ENCODE assay signal across 25 cellular contexts in genomic region chr19:39827216-39827615, GRCh38. TPM values are rescaled to one million over a fixed set of nuclear protein-coding genes. Genes with fewer than 3 reads are reported as not detected.
"Had no signal": no experiment of that assay in that cellular context is flagged by ENCODE, and none has a peak within 500 bp of the region (broad histone marks: within the 10 kb centered on the region; RNA-seq: fewer than 3 reads in every experiment).

No MANE protein-coding gene starts in this region.

- DNase-seq: effector CD4-positive, alpha-beta T cell; foreskin melanocyte; heart left ventricle; hippocampal formation; kidney glomerular epithelial cell; mammary epithelial cell; mucosa of descending colon; naive thymus-derived CD8-positive, alpha-beta T cell; occipital lobe; right lobe of liver; stimulated activated CD4-positive, alpha-beta T cell treated with anti-CD3 and anti-CD28 coated beads, Interleukin-12 subunit alpha, Interleukin-12 subunit beta, amount 100 ng/mL, for 4 hours; stimulated activated naive CD8-positive, alpha-beta T cell treated with anti-CD3 and anti-CD28 coated beads, Interleukin-15, Interleukin-2, amounts not matched to agents 100 U/mL and 50 U/mL, for 24 hours; thyroid gland had no signal

- H3K9ac ChIP-seq: neural progenitor cell, parathyroid adenoma had no signal

- H3K4me1 ChIP-seq: prostate gland had no signal

- H3K9me3 ChIP-seq: heart left ventricle, mucosa of descending colon, prostate gland, right lobe of liver, suprapubic skin, thyroid gland had no signal

- H3K4me3 Mint-ChIP-seq: type B pancreatic cell had no signal

- ATAC-seq: heart left ventricle; mucosa of descending colon; naive thymus-derived CD8-positive, alpha-beta T cell; right lobe of liver; stimulated activated naive CD8-positive, alpha-beta T cell treated with anti-CD3 and anti-CD28 coated beads, Interleukin-15, Interleukin-2, amounts not matched to agents 100 U/mL and 50 U/mL, for 24 hours had no signal

- H3K9me3 Mint-ChIP-seq: naive thymus-derived CD8-positive, alpha-beta T cell; neural progenitor cell; type B pancreatic cell had no signal

- H3K27me3 ChIP-seq: heart left ventricle, neural progenitor cell, right lobe of liver, suprapubic skin, thyroid gland had no signal

- H3K27me3 Mint-ChIP-seq: naive thymus-derived CD8-positive, alpha-beta T cell; type B pancreatic cell had no signal

- H2AFZ ChIP-seq: neural progenitor cell, parathyroid adenoma had no signal

- H3K4me2 ChIP-seq: neural progenitor cell had no signal

- H3K27ac ChIP-seq: coronary artery, neural progenitor cell, parathyroid adenoma, prostate gland, right lobe of liver, suprapubic skin, thyroid gland had no signal

- H3K27ac Mint-ChIP-seq: neural progenitor cell had no signal

- H3K4me3 ChIP-seq: coronary artery, heart left ventricle, mucosa of descending colon, neural progenitor cell, prostate gland, right lobe of liver, skin epidermis, suprapubic skin, thyroid gland had no signal

RNA-seq across cellular contexts. Expression of gene LEUTX, which starts 48.6 kb away (rescaled TPM):
- total RNA-seq: cerebellum; dermis microvascular lymphatic vessel endothelial cell; glomerular endothelial cell; heart left ventricle; lower leg skin; mammary epithelial cell; mucosa of descending colon; naive thymus-derived CD8-positive, alpha-beta T cell; occipital lobe; prostate gland; renal cortical epithelial cell; right lobe of liver; suprapubic skin; thyroid gland had no signal
